Comparison of ENCODE assay signal across 1 cellular context in genomic region chr15:80989110-80989517, GRCh38.
TF ChIP-seq lines count a peak whose summit lies in the region.

No MANE protein-coding gene starts in this region.

TF ChIP-seq in GM12878, 131 proteins besides CTCF, POLR2A, EP300 and RAD21 (continued from another document):
- TF ChIP-seq ATF2 (IDR thresholded peaks at IDR 0.05; ENCODE audit: low read length) (no peak), ZNF592 (IDR thresholded peaks at IDR 0.05) (no peak), RUNX3 (IDR thresholded peaks at IDR 0.05; ENCODE audit: low read length) (peak; percentile 61), PRDM15 (CRISPR knock-in tag; IDR thresholded peaks at IDR 0.05) (no peak), POLR2AphosphoS2 (IDR thresholded peaks at IDR 0.05; ENCODE audit: low read depth, low read length) (no peak), MTA2 (IDR thresholded peaks at IDR 0.05; ENCODE audit: low read depth) (0 out of 2 replicates have a peak, but pooled peaks have one; percentile 14), NBN (IDR thresholded peaks at IDR 0.05) (0 out of 2 replicates have a peak, but pooled peaks have one; percentile 10), CREM (IDR thresholded peaks at IDR 0.05; ENCODE audit: low read depth) (no peak), IRF4 (IDR thresholded peaks at IDR 0.05; ENCODE audit: low read depth, low read length) (no peak), ZBTB11 (CRISPR knock-in tag; IDR thresholded peaks at IDR 0.05) (no peak)
